8 cellular contexts compared by ENCODE assay signal in the genomic region with DNA sequence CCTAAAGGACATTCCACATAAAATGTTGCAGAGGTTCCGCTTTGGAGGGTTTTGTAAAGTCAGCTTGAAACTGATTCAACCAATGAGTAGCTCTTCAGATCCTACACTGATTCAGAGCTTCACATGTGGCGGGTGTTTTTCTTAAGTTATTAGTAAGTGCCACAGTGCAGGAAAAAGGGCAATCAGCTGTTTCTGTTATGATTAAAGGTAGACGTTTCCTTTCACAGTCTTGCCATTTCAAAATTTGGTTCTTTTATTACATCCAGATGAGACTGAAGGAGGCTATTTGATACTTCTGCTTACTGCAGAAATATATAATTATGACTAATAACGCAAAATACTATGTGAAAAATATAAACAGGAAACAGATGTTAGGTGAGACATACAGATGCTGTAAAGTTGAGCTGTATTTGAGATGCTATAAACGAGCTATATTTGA.
DNase-seq lines count a peak whose midpoint lies in the region; ATAC-seq, FAIRE-seq and TF ChIP-seq lines count a peak whose summit lies in the region.

No MANE protein-coding gene starts in this region.

- no peak overlapping the region for H3K4me3 Mint-ChIP-seq in endothelial cell (ENCODE audit: unreplicated experiment)

- POLR2A ChIA-PET in GM12878 (lab: Charles Lee), result interaction anchor here (1.0 to 1.2 kb wide), 4 partner anchors 19 to 615 kb away, joined by 3 to 5 read pairs (median 4); partner anchors contain the start of gene SOX4

- H3K27me3 ChIP-seq in GM12878 (replicated peaks in 1 of 2; ENCODE audit: control insufficient read depth in 2 of 2, insufficient read depth in 2 of 2, low read length in 1 of 2), result no peaks in the 10 kb centered on the region

- no peaks in the 10 kb centered on the region for H3K79me2 ChIP-seq in GM12878 (ENCODE audit: control insufficient read depth, insufficient read depth, low read length)

- WGBS in GM12878 (ENCODE audit: insufficient coverage, insufficient replicate concordance, low lambda C conversion rate, missing lambda C conversion rate), result 0% methylated on average over 5 of the region's 5 CpGs

- H3K9ac ChIP-seq in GM12878 (ENCODE audit: control insufficient read depth, insufficient read depth, low read length), result no peak overlapping the region

- ATAC-seq in GM19023 (IDR thresholded peaks at IDR 0.05; ENCODE audit: unreplicated experiment) (peak; percentile 89), HG02973 (IDR thresholded peaks at IDR 0.05; ENCODE audit: unreplicated experiment) (peak; percentile 86), GM12878 (peak; percentile 96)

- TF ChIP-seq RAD21 in GM12878 (IDR thresholded peaks at IDR 0.05; ENCODE audit: insufficient read depth, low read depth, low read length), result peak; percentile 9; the same call in 1 of the 2 replicates

- H3K27me3 Mint-ChIP-seq in endothelial cell (ENCODE audit: unreplicated experiment), result no peaks in the 10 kb centered on the region

- no peaks in the 10 kb centered on the region for H3K36me3 ChIP-seq in GM12878 (ENCODE audit: control insufficient read depth in 2 of 2, insufficient read depth in 2 of 2, low read length in 1 of 2)

- H3K27ac Mint-ChIP-seq in endothelial cell (ENCODE audit: unreplicated experiment), result no peak overlapping the region

- no peaks in the 10 kb centered on the region for H3K36me3 Mint-ChIP-seq in endothelial cell (ENCODE audit: low read depth, unreplicated experiment)

- H3K4me3 ChIP-seq in GM12878, result no peak overlapping the region

- peaks cover 11% of the 10 kb centered on the region; the same call in 1 of the 2 replicates for H3K4me1 ChIP-seq in GM12878 (ENCODE audit: control insufficient read depth, insufficient read depth, low read length)

- no TSS peak for BruUV-seq in GM12878 (replicated peaks; lab: Mats Ljungman, UMichigan)

- CTCF ChIA-PET in GM12878 (lab: Yijun Ruan, JAX), result interaction anchor here (0.9 to 1.0 kb wide), 3 partner anchors 12 to 102 kb away, joined by 3 read pairs; no protein-coding TSS in a partner anchor

- no peak for TF ChIP-seq CTCF in AG09319 (IDR thresholded peaks at IDR 0.05; ENCODE audit: low read depth, low read length)
- no peak for TF ChIP-seq CTCF in GM12878 (IDR thresholded peaks at IDR 0.05 in 2 of 3, conservative IDR thresholded peaks at IDR 0.05 in 1 of 3; ENCODE audit: control insufficient read depth in 2 of 3, extremely low read depth in 1 of 3, insufficient read depth in 1 of 3, low read depth in 3 of 3, low read length in 3 of 3)
- no peak for TF ChIP-seq CTCF in endothelial cell (IDR thresholded peaks at IDR 0.05; ENCODE audit: unreplicated experiment)

- H3K9me3 Mint-ChIP-seq in endothelial cell (ENCODE audit: unreplicated experiment), result no peaks in the 10 kb centered on the region

- SMC1A ChIA-PET in GM12878 (lab: Charles Lee; ENCODE audit: uncharacterized antibody, unreplicated experiment), result interaction anchor here (0.7 to 1.8 kb wide), 23 partner anchors 9 to 609 kb away, joined by 3 to 15 read pairs (median 4); no protein-coding TSS in a partner anchor

- no peaks in the 10 kb centered on the region for H4K20me1 ChIP-seq in GM12878 (ENCODE audit: control insufficient read depth, insufficient read depth)

- peak; percentile 28 to 38; a peak in 2 of 4 replicates for TF ChIP-seq EP300 in GM12878 (IDR thresholded peaks at IDR 0.05; ENCODE audit: borderline replicate concordance in 1 of 2, control insufficient read depth in 1 of 2, low read depth in 2 of 2, low read length in 2 of 2)

- H3K4me1 Mint-ChIP-seq in endothelial cell (ENCODE audit: unreplicated experiment), result no peaks in the 10 kb centered on the region

- intact Hi-C loops in GM12878 (cut with micrococcal nuclease; ENCODE audit: unreplicated experiment), result no loop called here

- H2AFZ ChIP-seq in GM12878 (ENCODE audit: control insufficient read depth, low read depth, low read length), result no peak overlapping the region; the same call in 1 of the 2 replicates

- no peak overlapping the region for H3K27ac ChIP-seq in GM12878 (ENCODE audit: control insufficient read depth, insufficient read depth)

- RAD21 ChIA-PET in GM12878 (lab: Charles Lee; ENCODE audit: unreplicated experiment), result interaction anchor here (0.9 to 2.0 kb wide), 15 partner anchors 14 to 610 kb away, joined by 3 to 15 read pairs (median 4); no protein-coding TSS in a partner anchor

- in situ Hi-C loops in GM12878 (cut with MboI), result no loop called here

- peak overlapping the region; percentile 59 for H3K4me2 ChIP-seq in GM12878 (ENCODE audit: control insufficient read depth, insufficient read depth)

- DNase-seq in AG09319 (ENCODE audit: extremely low read depth, low read depth) (peak; percentile 90), GM12878 (ENCODE audit: low read depth, low spot score) (peak; percentile 25), endothelial cell (ENCODE audit: low spot score) (no peak), 8988T (no peak), cerebellar nuclear complex (lab: John Stamatoyannopoulos, UW) (no peak), NCI-H2196 treated with DMSO at 0.1 percent for 48 hours (lab: John Stamatoyannopoulos, UW; ENCODE audit: unreplicated experiment) (no peak)

- TF ChIP-seq POLR2A in GM12878 (IDR thresholded peaks at IDR 0.05; ENCODE audit: low read depth, low read length), result no peak

- no peaks in the 10 kb centered on the region for H3K9me3 ChIP-seq in GM12878 (replicated peaks; ENCODE audit: control insufficient read depth, insufficient read depth, low read length)

- peak; percentile 79 for FAIRE-seq in GM12878 (lab: Jason Lieb, UNC)

TF ChIP-seq in GM12878, 131 proteins besides CTCF, POLR2A, EP300 and RAD21 (continues in another document):
- TF ChIP-seq DPF2 (IDR thresholded peaks at IDR 0.05), result 0 out of 2 replicates have a peak, but pooled peaks have one; percentile 15
- TF ChIP-seq ZBTB11 (CRISPR knock-in tag; IDR thresholded peaks at IDR 0.05), result no peak
- TF ChIP-seq NRF1 (conservative IDR thresholded peaks at IDR 0.05; ENCODE audit: low read depth, low read length), result no peak
- TF ChIP-seq NR2C2 (IDR thresholded peaks at IDR 0.05; ENCODE audit: borderline replicate concordance, control insufficient read depth, insufficient read length, low read depth), result no peak
- no peak for TF ChIP-seq MTA3 (IDR thresholded peaks at IDR 0.05; ENCODE audit: borderline replicate concordance, low read length)
- no peak for TF ChIP-seq KAT2A (conservative IDR thresholded peaks at IDR 0.05; ENCODE audit: control insufficient read depth, low read depth, low read length)
- TF ChIP-seq, protein P1, sequence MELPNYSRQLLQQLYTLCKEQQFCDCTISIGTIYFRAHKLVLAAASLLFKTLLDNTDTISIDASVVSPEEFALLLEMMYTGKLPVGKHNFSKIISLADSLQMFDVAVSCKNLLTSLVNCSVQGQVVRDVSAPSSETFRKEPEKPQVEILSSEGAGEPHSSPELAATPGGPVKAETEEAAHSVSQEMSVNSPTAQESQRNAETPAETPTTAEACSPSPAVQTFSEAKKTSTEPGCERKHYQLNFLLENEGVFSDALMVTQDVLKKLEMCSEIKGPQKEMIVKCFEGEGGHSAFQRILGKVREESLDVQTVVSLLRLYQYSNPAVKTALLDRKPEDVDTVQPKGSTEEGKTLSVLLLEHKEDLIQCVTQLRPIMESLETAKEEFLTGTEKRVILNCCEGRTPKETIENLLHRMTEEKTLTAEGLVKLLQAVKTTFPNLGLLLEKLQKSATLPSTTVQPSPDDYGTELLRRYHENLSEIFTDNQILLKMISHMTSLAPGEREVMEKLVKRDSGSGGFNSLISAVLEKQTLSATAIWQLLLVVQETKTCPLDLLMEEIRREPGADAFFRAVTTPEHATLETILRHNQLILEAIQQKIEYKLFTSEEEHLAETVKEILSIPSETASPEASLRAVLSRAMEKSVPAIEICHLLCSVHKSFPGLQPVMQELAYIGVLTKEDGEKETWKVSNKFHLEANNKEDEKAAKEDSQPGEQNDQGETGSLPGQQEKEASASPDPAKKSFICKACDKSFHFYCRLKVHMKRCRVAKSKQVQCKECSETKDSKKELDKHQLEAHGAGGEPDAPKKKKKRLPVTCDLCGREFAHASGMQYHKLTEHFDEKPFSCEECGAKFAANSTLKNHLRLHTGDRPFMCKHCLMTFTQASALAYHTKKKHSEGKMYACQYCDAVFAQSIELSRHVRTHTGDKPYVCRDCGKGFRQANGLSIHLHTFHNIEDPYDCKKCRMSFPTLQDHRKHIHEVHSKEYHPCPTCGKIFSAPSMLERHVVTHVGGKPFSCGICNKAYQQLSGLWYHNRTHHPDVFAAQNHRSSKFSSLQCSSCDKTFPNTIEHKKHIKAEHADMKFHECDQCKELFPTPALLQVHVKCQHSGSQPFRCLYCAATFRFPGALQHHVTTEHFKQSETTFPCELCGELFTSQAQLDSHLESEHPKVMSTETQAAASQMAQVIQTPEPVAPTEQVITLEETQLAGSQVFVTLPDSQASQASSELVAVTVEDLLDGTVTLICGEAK (IDR thresholded peaks at IDR 0.05; ENCODE audit: borderline replicate concordance), result no peak

Comparison
In these comparisons a context has a peak if more than half of its experiments do, and no peak if none do; other contexts are left out.
1. DNase-seq: peak in AG09319 (single experiment) and GM12878 (single experiment); none in endothelial cell (single experiment), 8988T (single experiment), cerebellar nuclear complex (0 of 2) and NCI-H2196 treated with DMSO at 0.1 percent for 48 hours (single experiment).
2. Peak in every context shown above with its lines, with median percentiles within 50 percentile points of each other: ATAC-seq.